13 cellular contexts compared by ENCODE assay signal in the genomic region with DNA sequence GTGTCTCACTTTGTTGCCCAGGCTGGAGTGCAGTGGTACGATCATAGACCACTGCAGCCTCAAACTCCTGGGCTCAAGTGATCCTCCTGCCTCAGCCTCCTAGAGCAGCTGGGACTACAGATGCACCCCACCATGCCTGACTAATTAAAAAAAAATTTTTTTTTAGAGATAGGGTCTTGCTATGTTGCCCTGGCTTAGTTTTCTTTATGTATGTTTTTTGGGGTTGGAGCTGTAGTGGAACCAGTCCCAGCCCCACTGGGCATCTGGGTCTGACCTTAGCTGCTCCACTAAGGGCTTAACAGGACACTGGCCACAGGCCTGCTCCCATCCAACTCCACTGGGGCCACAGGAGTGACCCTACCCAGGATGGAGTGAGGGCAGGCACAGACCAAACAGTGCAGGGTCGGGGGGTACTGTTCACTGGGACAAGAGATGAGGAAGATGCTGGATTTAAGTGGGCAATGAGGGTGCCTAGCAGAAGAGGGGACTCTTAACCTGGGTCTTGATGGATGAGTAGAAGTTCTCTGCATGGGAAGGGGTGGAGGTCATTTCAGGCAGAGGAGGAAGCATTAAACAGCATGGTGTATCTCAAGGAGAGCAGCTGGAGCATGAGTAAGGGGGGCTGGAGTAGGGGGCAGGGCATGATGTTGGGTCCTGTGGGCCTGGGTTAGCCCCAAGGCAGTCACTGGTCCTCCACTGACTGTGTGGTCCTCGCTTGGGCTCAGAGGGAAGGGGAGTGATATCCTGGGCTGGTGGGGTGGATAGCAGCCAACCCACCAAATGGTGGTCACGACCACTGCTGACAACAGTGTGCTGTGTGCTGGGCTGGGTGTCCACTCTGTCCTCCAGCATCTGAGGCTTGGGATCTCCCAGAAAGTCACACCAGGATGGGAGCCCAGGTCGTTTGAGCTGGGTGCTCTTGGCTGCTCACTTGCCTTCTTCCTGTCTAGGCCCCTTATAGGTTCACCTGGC. TPM values are rescaled to one million over a fixed set of nuclear protein-coding genes. Genes with fewer than 3 reads are reported as not detected.
DNase-seq lines count a peak whose midpoint lies in the region; ATAC-seq and TF ChIP-seq lines count a peak whose summit lies in the region.
"Had no signal": no experiment of that assay in that cellular context is flagged by ENCODE, and none has a peak within 500 bp of the region (broad histone marks: within the 10 kb centered on the region; RNA-seq: fewer than 3 reads in every experiment).

No MANE protein-coding gene starts in this region.

- H3K56ac ChIP-seq in H9 (ENCODE audit: insufficient read length, low read depth, low read length), result no peak overlapping the region

- H3K79me2 ChIP-seq in H9 (ENCODE audit: insufficient read depth, low read length), result no peaks in the 10 kb centered on the region

- intact Hi-C loops in sciatic nerve (cut with DNase I), result no loop called here

- H2BK120ac ChIP-seq in H9 (ENCODE audit: low read depth, low read length, poor library complexity, severe bottlenecking), result no peak overlapping the region

- no peak overlapping the region for H3K14ac ChIP-seq in H9 (ENCODE audit: insufficient read depth, low read length)

- H3K4me3 Mint-ChIP-seq in H9, result peak overlapping the region; percentile 63 to 77
- H3K4me3 Mint-ChIP-seq in activated naive CD8-positive, alpha-beta T cell treated with anti-CD3 and anti-CD28 coated beads, Interleukin-2, amount 50 U/mL, for 24 hours, result peak overlapping the region; percentile 46

- H3T11ph ChIP-seq in H9 (ENCODE audit: low read length), result no peak overlapping the region

- peaks cover 7% of the 10 kb centered on the region for H3K23me2 ChIP-seq in H9 (ENCODE audit: insufficient read length, low read depth, low read length, poor library complexity, severe bottlenecking)

- peaks cover 18 to 20% of the 10 kb centered on the region in 2 experiments for H3K4me1 Mint-ChIP-seq in H9
- peaks cover 40% of the 10 kb centered on the region for H3K4me1 Mint-ChIP-seq in activated naive CD8-positive, alpha-beta T cell treated with anti-CD3 and anti-CD28 coated beads, Interleukin-2, amount 50 U/mL, for 24 hours

- no peak overlapping the region for H2BK20ac ChIP-seq in H9 (ENCODE audit: low read depth, low read length, poor library complexity, severe bottlenecking)

- H3K4me3 ChIP-seq in BLaER1 treated with 17β-estradiol and CSF1 and Interleukin-3, amounts not matched to agents 10 nM and 100 nM, result peak overlapping the region in 1 of 10 experiments; percentile 76; a peak in 2 of 20 replicates

- no peak overlapping the region for H4K5ac ChIP-seq in H9 (ENCODE audit: insufficient read length, low read depth, low read length)

- H3K9me3 Mint-ChIP-seq in H9, result peaks cover 2 to 3% of the 10 kb centered on the region in 2 experiments; a peak in 2 of 5 replicates
- no peaks in the 10 kb centered on the region for H3K9me3 Mint-ChIP-seq in activated naive CD8-positive, alpha-beta T cell treated with anti-CD3 and anti-CD28 coated beads, Interleukin-2, amount 50 U/mL, for 24 hours

- WGBS in H9 (ENCODE audit: extremely low coverage, insufficient read length, low lambda C conversion rate), result no CpG with 5 or more reads among the region's 5 CpGs

- H3K36me3 Mint-ChIP-seq in H9 (ENCODE audit: insufficient read depth in 1 of 3, low read depth in 3 of 3), result peaks cover 13 to 26% (median 14%) of the 10 kb centered on the region in 3 experiments
- peaks cover 36% of the 10 kb centered on the region for H3K36me3 Mint-ChIP-seq in activated naive CD8-positive, alpha-beta T cell treated with anti-CD3 and anti-CD28 coated beads, Interleukin-2, amount 50 U/mL, for 24 hours (ENCODE audit: low read depth)

- H4K91ac ChIP-seq in H9 (ENCODE audit: insufficient read length, low read depth, low read length), result no peak overlapping the region

- H2BK15ac ChIP-seq in H9 (ENCODE audit: low read depth, low read length), result no peak overlapping the region

- peak overlapping the region; percentile 11 to 68 (median 32); a peak in 5 of 7 replicates for H3K27ac Mint-ChIP-seq in H9
- peak overlapping the region; percentile 5 for H3K27ac Mint-ChIP-seq in activated naive CD8-positive, alpha-beta T cell treated with anti-CD3 and anti-CD28 coated beads, Interleukin-2, amount 50 U/mL, for 24 hours

- no peak overlapping the region for H2BK12ac ChIP-seq in H9 (ENCODE audit: insufficient read length, low read depth, low read length)

- H3K36me3 ChIP-seq in BLaER1 treated with 17β-estradiol and CSF1 and Interleukin-3, amounts not matched to agents 10 nM and 100 nM, result peaks cover 39 to 93% (median 73%) of the 10 kb centered on the region in 11 experiments
- H3K36me3 ChIP-seq: colonic mucosa had no signal

- H4K20me1 ChIP-seq in BLaER1 treated with 17β-estradiol and CSF1 and Interleukin-3, amounts not matched to agents 10 nM and 100 nM, result peaks cover 75 to 100% (median 100%) of the 10 kb centered on the region in 11 experiments
- H4K20me1 ChIP-seq in H9 (ENCODE audit: control insufficient read depth, insufficient read depth, insufficient read length), result no peaks in the 10 kb centered on the region

- TF ChIP-seq CTCF in H9 (conservative IDR thresholded peaks at IDR 0.05), result no peak

- peaks cover 0 to 27% (median 20%) of the 10 kb centered on the region in 11 experiments; a peak in 14 of 22 replicates for H3K27me3 ChIP-seq in BLaER1 treated with 17β-estradiol and CSF1 and Interleukin-3, amounts not matched to agents 10 nM and 100 nM
- no peaks in the 10 kb centered on the region for H3K27me3 ChIP-seq in H9 (ENCODE audit: insufficient read depth, low read length)
- H3K27me3 ChIP-seq: colonic mucosa, foreskin keratinocyte had no signal

- H3K27ac ChIP-seq in BLaER1 treated with 17β-estradiol and CSF1 and Interleukin-3, amounts not matched to agents 10 nM and 100 nM, result no peak overlapping the region
- H3K27ac ChIP-seq in H9 (ENCODE audit: insufficient read length, low read depth, low read length), result no peak overlapping the region
- H3K27ac ChIP-seq: colonic mucosa, foreskin keratinocyte had no signal

- no peak overlapping the region for H3K23ac ChIP-seq in H9 (ENCODE audit: insufficient read length, low read depth, low read length)

- no peak overlapping the region for H2AFZ ChIP-seq in H9 (ENCODE audit: low read length)

- H3K9me3 ChIP-seq in BLaER1 treated with 17β-estradiol and CSF1 and Interleukin-3, amounts not matched to agents 10 nM and 100 nM (replicated peaks in 1 of 11), result peaks cover 0 to 18% (median 7%) of the 10 kb centered on the region in 11 experiments; a peak in 7 of 22 replicates
- H3K9me3 ChIP-seq in H9 (ENCODE audit: control insufficient read depth, low read depth, low read length), result no peaks in the 10 kb centered on the region
- H3K9me3 ChIP-seq: colonic mucosa had no signal

- no peak for ATAC-seq in activated naive CD8-positive, alpha-beta T cell treated with anti-CD3 and anti-CD28 coated beads, Interleukin-2, amount 50 U/mL, for 24 hours
- no peak for ATAC-seq in sciatic nerve
- ATAC-seq in GM18873 (IDR thresholded peaks at IDR 0.05; ENCODE audit: low FRiP score, unreplicated experiment), result no peak

- H4K8ac ChIP-seq in H9 (replicated peaks; ENCODE audit: insufficient read length, low read depth, low read length), result no peak overlapping the region

- no peak overlapping the region for H2BK5ac ChIP-seq in H9 (ENCODE audit: insufficient read length, low read length)

- peak overlapping the region in 10 of 11 experiments; percentile 94 to 100 (median 97); a peak in 16 of 22 replicates for H3K4me2 ChIP-seq in BLaER1 treated with 17β-estradiol and CSF1 and Interleukin-3, amounts not matched to agents 10 nM and 100 nM
- H3K4me2 ChIP-seq in H9 (ENCODE audit: insufficient read depth, insufficient read length, low read length), result no peak overlapping the region

- peak overlapping the region in 2 of 11 experiments; percentile 74 to 89; a peak in 1 of 22 replicates for H3K9ac ChIP-seq in BLaER1 treated with 17β-estradiol and CSF1 and Interleukin-3, amounts not matched to agents 10 nM and 100 nM
- no peak overlapping the region for H3K9ac ChIP-seq in H9 (ENCODE audit: extremely low read depth, insufficient read length, low read length)

- H3K4me1 ChIP-seq in BLaER1 treated with 17β-estradiol and CSF1 and Interleukin-3, amounts not matched to agents 10 nM and 100 nM, result peaks cover 50 to 73% (median 61%) of the 10 kb centered on the region in 10 experiments
- H3K4me1 ChIP-seq in H9 (ENCODE audit: insufficient read depth, low read length), result no peaks in the 10 kb centered on the region

- no peak for DNase-seq in H9
- DNase-seq in activated naive CD8-positive, alpha-beta T cell treated with anti-CD3 and anti-CD28 coated beads, Interleukin-2, amount 50 U/mL, for 24 hours, result no peak
- peak; percentile 41 for DNase-seq in myocyte (ENCODE audit: low read depth)
- DNase-seq in sciatic nerve (ENCODE audit: low spot score), result no peak
- DNase-seq in T1000 (lab: John Stamatoyannopoulos, UW), result no peak
- no peak for DNase-seq in NCI-H2081 (lab: John Stamatoyannopoulos, UW)
- DNase-seq: colonic mucosa, DND-41, foreskin keratinocyte, NCI-H524, small intestine had no signal

- H2AK5ac ChIP-seq in H9 (ENCODE audit: insufficient read length, low read length), result no peak overlapping the region

- peaks cover 10% of the 10 kb centered on the region for H3K27me3 Mint-ChIP-seq in H9 (ENCODE audit: low read depth)
- H3K27me3 Mint-ChIP-seq in activated naive CD8-positive, alpha-beta T cell treated with anti-CD3 and anti-CD28 coated beads, Interleukin-2, amount 50 U/mL, for 24 hours, result no peaks in the 10 kb centered on the region

- no peaks in the 10 kb centered on the region for H3K79me1 ChIP-seq in H9 (ENCODE audit: insufficient read depth, low read depth, low read length, poor library complexity, severe bottlenecking)

- H3K4ac ChIP-seq in H9 (ENCODE audit: low read depth, low read length), result no peak overlapping the region

- H3K18ac ChIP-seq in H9 (ENCODE audit: insufficient read length, low read depth, low read length), result no peak overlapping the region

RNA-seq across cellular contexts. Expression of a gene that starts 24.1 kb away (rescaled TPM):
- 163 and 166 TPM in 2 replicates for total RNA-seq in H9 (2021)
- 121 and 142 TPM in 2 replicates for total RNA-seq in myocyte
- polyA plus RNA-seq in myocyte (2012), result 208 TPM
- total RNA-seq in sciatic nerve, result 429 TPM

RNA-seq across cellular contexts. Expression of a gene that starts 26.6 kb away (rescaled TPM):
- total RNA-seq in H9 (2021) (34.1 and 37.6 TPM in 2 replicates), myocyte (24.9 and 31.1 TPM in 2 replicates), sciatic nerve (82.7 TPM)
- polyA plus RNA-seq in myocyte (2012), result 14.4 TPM
